32 cellular contexts compared by ENCODE assay signal in genomic region chr3:22010997-22011396, GRCh38.
"Had no signal": no experiment of that assay in that cellular context is flagged by ENCODE, and none has a peak within 500 bp of the region (broad histone marks: within the 10 kb centered on the region; RNA-seq: fewer than 3 reads in every experiment).

No MANE protein-coding gene starts in this region.

- H3K36me3 ChIP-seq: adrenal gland, ascending aorta, breast epithelium had no signal

- DNase-seq: activated B cell treated with CpG ODN at 0.5 μM for 24 hours; activated CD4-positive, alpha-beta memory T cell treated with anti-CD3 and anti-CD28 coated beads for 36 hours; activated CD4-positive, alpha-beta T cell treated with anti-CD3 and anti-CD28 coated beads for 4 hours; activated CD4-positive, alpha-beta T cell treated with anti-CD3 and anti-CD28 coated beads, Interleukin-2, amount 10 ng/mL, durations not matched to agents 24 days and 14 days; activated CD4-positive, alpha-beta T cell treated with anti-CD3 and anti-CD28 coated beads, Interleukin-2, amount 50 U/mL, for 1 hour; activated CD4-positive, alpha-beta T cell treated with anti-CD3 and anti-CD28 coated beads, Interleukin-2, amount 50 U/mL, for 4 hours; activated CD4-positive, CD25-positive, alpha-beta regulatory T cell treated with anti-CD3 and anti-CD28 coated beads, Interleukin-2, amount 50 U/mL, for 72 hours; activated CD8-positive, alpha-beta memory T cell treated with anti-CD3 and anti-CD28 coated beads, Interleukin-2, amount 50 U/mL, for 4 hours; activated CD8-positive, alpha-beta T cell treated with anti-CD3 and anti-CD28 coated beads for 36 hours; activated effector memory CD4-positive, alpha-beta T cell treated with anti-CD3 and anti-CD28 coated beads, Interleukin-2, amount 50 U/mL, for 16 hours; activated gamma-delta T cell treated with Interleukin-2 at 50 U/mL for 16 hours; activated naive CD4-positive, alpha-beta T cell; activated naive CD4-positive, alpha-beta T cell treated with anti-CD3 and anti-CD28 coated beads for 36 hours; activated naive CD4-positive, alpha-beta T cell treated with anti-CD3 and anti-CD28 coated beads, Interleukin-2, amount 50 U/mL, for 16 hours; activated naive CD8-positive, alpha-beta T cell treated with anti-CD3 and anti-CD28 coated beads for 36 hours; activated T-cell treated with anti-CD3 and anti-CD28 coated beads for 4 hours; activated T-cell treated with anti-CD3 and anti-CD28 coated beads, Interleukin-2, amount 50 U/mL, for 1 hour; activated T-cell treated with anti-CD3 and anti-CD28 coated beads, Interleukin-2, amount 50 U/mL, for 4 hours; activated T-cell treated with anti-CD3 and anti-CD28 coated beads, Interleukin-2, amount 50 U/mL, for 72 hours; adrenal gland; amniotic stem cell; anterior cingulate cortex; central memory CD4-positive, alpha-beta T cell; T-helper 1 cell; T-helper 2 cell; T-helper 9 cell had no signal

- H3K4me1 ChIP-seq: adrenal gland, ascending aorta, breast epithelium had no signal

- H3K9me3 ChIP-seq: adrenal gland, ascending aorta, breast epithelium had no signal

- FAIRE-seq: TTC549 had no signal

- H3K4me3 ChIP-seq: adrenal gland, ascending aorta, breast epithelium had no signal

- H3K27me3 ChIP-seq: adrenal gland, ascending aorta, breast epithelium had no signal

- ATAC-seq: activated CD8-positive, alpha-beta T cell treated with anti-CD3 and anti-CD28 coated beads for 36 hours; activated naive CD4-positive, alpha-beta T cell treated with anti-CD3 and anti-CD28 coated beads, Interleukin-2, amount 50 U/mL, for 72 hours; activated T-cell treated with anti-CD3 and anti-CD28 coated beads, Interleukin-2, amount 50 U/mL, for 4 hours; activated T-cell treated with anti-CD3 and anti-CD28 coated beads, Interleukin-2, amount 50 U/mL, for 72 hours; activated T-helper 17 cell treated with anti-CD3 and anti-CD28 coated beads, Interleukin-2, amount 50 U/mL, for 72 hours had no signal

- H3K27ac ChIP-seq: adrenal gland, ascending aorta, breast epithelium, VCaP had no signal
